8 cellular contexts compared by ENCODE assay signal in the genomic region with DNA sequence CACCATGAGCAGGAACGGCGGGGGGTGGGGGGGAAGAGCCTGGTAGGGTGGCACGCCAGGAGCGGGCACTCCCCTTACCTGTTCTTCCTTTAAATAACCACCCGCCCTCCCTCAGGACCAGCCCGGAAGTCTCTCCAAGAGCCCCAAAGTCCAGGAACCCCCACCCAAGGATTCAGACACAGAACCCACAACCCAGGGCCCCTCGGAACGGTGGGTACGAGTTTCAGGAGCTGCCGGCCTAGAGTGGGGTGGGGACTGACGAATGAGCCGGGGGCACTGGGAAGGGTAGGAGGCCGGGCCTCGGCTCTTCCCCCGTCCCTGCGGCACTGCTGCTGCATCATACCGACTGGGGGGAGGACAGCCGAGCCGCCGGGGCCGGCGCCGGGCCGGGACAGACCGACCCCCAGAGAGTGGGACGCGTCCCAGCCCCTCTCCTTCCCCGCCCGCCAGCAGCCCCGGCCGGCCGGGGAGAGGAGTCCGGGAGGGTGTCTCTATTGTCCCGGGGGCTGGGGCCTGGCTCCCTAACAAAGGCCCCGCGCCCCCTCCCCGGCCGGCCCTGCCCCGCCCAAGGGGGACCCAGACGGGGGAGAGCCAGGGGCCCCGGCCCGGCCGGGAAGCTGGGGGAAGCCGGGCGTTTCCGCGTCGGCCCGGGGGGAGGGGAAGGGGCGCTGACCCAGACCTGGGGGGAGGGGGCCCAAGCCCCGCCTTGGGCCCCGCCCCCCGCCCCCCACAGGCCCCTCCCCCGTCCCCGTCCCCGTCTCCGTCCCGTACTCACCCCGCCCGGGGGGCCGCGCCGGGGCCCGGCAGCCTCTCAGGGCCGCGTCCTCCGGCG. TPM values are rescaled to one million over a fixed set of nuclear protein-coding genes. Genes with fewer than 3 reads are reported as not detected.
A peak's percentile ranks its signal among the peaks of the same experiment; 100 is the strongest.
DNase-seq lines count a peak whose midpoint lies in the region; TF ChIP-seq lines count a peak whose summit lies in the region.

No MANE protein-coding gene starts in this region.

- peak overlapping the region; percentile 88 for H3K27ac ChIP-seq in GM23248
- H3K27ac ChIP-seq in layer of hippocampus (ENCODE audit: low read depth, low read length): peak overlapping the region; percentile 97

- H3K4me2 ChIP-seq in GM23248 (ENCODE audit: unreplicated experiment): peak overlapping the region; percentile 96

- H3K27me3 ChIP-seq in GM23248 (replicated peaks; ENCODE audit: insufficient read depth) (no peaks in the 10 kb centered on the region), layer of hippocampus (ENCODE audit: control insufficient read depth, insufficient read depth, low read length) (no peaks in the 10 kb centered on the region)

- H2AFZ ChIP-seq in GM23248: peak overlapping the region; percentile 6; the same call in 1 of the 2 replicates

- H4K20me1 ChIP-seq in GM23248 (ENCODE audit: insufficient read depth): no peaks in the 10 kb centered on the region

- TF ChIP-seq CTCF in LNCaP clone FGC (IDR thresholded peaks at IDR 0.05; ENCODE audit: control insufficient read depth, extremely low read depth, insufficient read depth) (no peak), choroid plexus epithelial cell (conservative IDR thresholded peaks at IDR 0.05; ENCODE audit: low read depth, low read length) (no peak)

- H3K4me3 ChIP-seq in GM08714 (ENCODE audit: low read length): peak overlapping the region; percentile 93
- peak overlapping the region; percentile 89 for H3K4me3 ChIP-seq in GM23248
- H3K4me3 ChIP-seq in LNCaP clone FGC (ENCODE audit: low read depth, low read length): peak overlapping the region; percentile 63
- peak overlapping the region; percentile 73 for H3K4me3 ChIP-seq in choroid plexus epithelial cell (ENCODE audit: low read depth, low read length)

- peaks cover 35% of the 10 kb centered on the region for H3F3A ChIP-seq in GM23248 (ENCODE audit: insufficient read depth)

- 1 to 2% methylated on average over 15 to 40 of the region's 68 CpGs for WGBS in GM23248 (ENCODE audit: low coverage in 1 of 2, low lambda C conversion rate in 2 of 2, missing lambda C conversion rate in 2 of 2), 2 experiments

- no peaks in the 10 kb centered on the region for H3K9me3 ChIP-seq in GM23248 (ENCODE audit: low read depth)

- H3K9ac ChIP-seq in GM23248: peak overlapping the region; percentile 89

- no peaks in the 10 kb centered on the region for H3K9me2 ChIP-seq in GM23248 (ENCODE audit: insufficient read depth)

- DNase-seq in GM23248: peak; percentile 76
- DNase-seq in LNCaP clone FGC (ENCODE audit: low read depth): no peak
- peak; percentile 43 to 57 (median 52) for DNase-seq in activated CD4-positive, CD25-positive, alpha-beta regulatory T cell (lab: John Stamatoyannopoulos, UW)
- peak; percentile 44 for DNase-seq in choroid plexus epithelial cell (ENCODE audit: low read depth)
- DNase-seq in stimulated activated CD4-positive, alpha-beta T cell treated with anti-CD3 and anti-CD28 coated beads, Interleukin-4, amount 100 ng/mL, for 1 hour: peak; percentile 57
- DNase-seq in GOT3 (lab: John Stamatoyannopoulos, UW): no peak

- peaks cover 16% of the 10 kb centered on the region for H3K4me1 ChIP-seq in GM23248 (ENCODE audit: insufficient read depth)

- in situ Hi-C loops in GM23248 (cut with MboI): no loop called here

- H3K79me2 ChIP-seq in GM23248 (ENCODE audit: insufficient read depth): peaks cover 29% of the 10 kb centered on the region

- H3K36me3 ChIP-seq in GM23248 (ENCODE audit: low read depth): peaks cover 14% of the 10 kb centered on the region; the same call in 1 of the 2 replicates

RNA-seq across cellular contexts. Expression of a gene that starts 0.7 kb away (rescaled TPM):
- total RNA-seq in GM23248 (2014; rRNA removed; shearing (Covaris generic)): 48.2 and 60.4 TPM in 2 replicates
- polyA plus RNA-seq in GM23248 (2016; fragmentation: Nextera tagmentation; extraction: Ambion mirVana): 9.8 and 10.0 TPM in 2 replicates

RNA-seq across cellular contexts. Expression of a gene that starts 12.2 kb away (rescaled TPM):
- 41.6 and 42.6 TPM in 2 replicates for total RNA-seq in GM23248 (2014; rRNA removed; shearing (Covaris generic))
- polyA plus RNA-seq in GM23248 (2016; fragmentation: Nextera tagmentation; extraction: Ambion mirVana): 44.6 and 45.0 TPM in 2 replicates

RNA-seq across cellular contexts. Expression of a gene that starts 20.5 kb away (rescaled TPM):
- total RNA-seq in GM23248 (2014; rRNA removed; shearing (Covaris generic)): 61.1 and 62.3 TPM in 2 replicates
- 48.2 and 48.4 TPM in 2 replicates for polyA plus RNA-seq in GM23248 (2016; fragmentation: Nextera tagmentation; extraction: Ambion mirVana)

RNA-seq across cellular contexts. Expression of a gene that starts 28.4 kb away (rescaled TPM):
- not detected in 2 replicates for total RNA-seq in GM23248 (2014; rRNA removed; shearing (Covaris generic))
- polyA plus RNA-seq in GM23248 (2016; fragmentation: Nextera tagmentation; extraction: Ambion mirVana): 0.22 and 0.25 TPM in 2 replicates

RNA-seq across cellular contexts. Expression of a gene that starts 57.2 kb away (rescaled TPM):
- 1.3 and 1.8 TPM in 2 replicates for total RNA-seq in GM23248 (2014; rRNA removed; shearing (Covaris generic))
- polyA plus RNA-seq in GM23248 (2016; fragmentation: Nextera tagmentation; extraction: Ambion mirVana): 3.5 and 3.6 TPM in 2 replicates

Comparison
In these comparisons a context has a peak if more than half of its experiments do, and no peak if none do; other contexts are left out.
1. DNase-seq: peak in GM23248 (single experiment), activated CD4-positive, CD25-positive, alpha-beta regulatory T cell (4 of 4), choroid plexus epithelial cell (single experiment) and stimulated activated CD4-positive, alpha-beta T cell treated with anti-CD3 and anti-CD28 coated beads, Interleukin-4, amount 100 ng/mL, for 1 hour (single experiment); none in LNCaP clone FGC (single experiment) and GOT3 (single experiment).
2. Peak in every context shown above with its lines, with median percentiles within 50 percentile points of each other: H3K4me3 ChIP-seq.